ENCODE assay signal across 9 cellular contexts in the genomic region with DNA sequence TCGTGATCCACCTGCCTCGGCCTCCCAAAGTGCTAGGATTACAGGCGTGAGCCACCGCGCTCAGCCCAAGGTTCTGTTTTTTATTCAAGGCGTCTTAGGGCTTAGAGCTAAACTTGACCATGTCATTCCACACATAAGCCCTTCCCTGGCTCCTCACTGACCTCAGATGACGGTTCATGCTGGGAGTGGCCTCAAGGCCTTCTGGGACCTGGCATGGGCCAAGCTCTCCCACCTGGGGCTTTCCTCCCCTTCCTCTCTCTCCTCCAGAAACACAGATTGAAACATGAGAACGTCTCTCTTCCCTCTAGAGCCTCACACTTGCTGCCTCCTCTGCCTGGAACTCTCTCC.
A peak's percentile ranks its signal among the peaks of the same experiment; 100 is the strongest.
DNase-seq lines count a peak whose midpoint lies in the region; ATAC-seq and TF ChIP-seq lines count a peak whose summit lies in the region.
"Had no signal": no experiment of that assay in that cellular context is flagged by ENCODE, and none has a peak within 500 bp of the region (broad histone marks: within the 10 kb centered on the region; RNA-seq: fewer than 3 reads in every experiment).

No MANE protein-coding gene starts in this region.

- H3K79me2 ChIP-seq in ACC112 (ENCODE audit: control insufficient read depth, insufficient read depth, low read length, unreplicated experiment): no peaks in the 10 kb centered on the region

- intact Hi-C loops in naive thymus-derived CD4-positive, alpha-beta T cell (cut with micrococcal nuclease): no loop called here

- H3K27me3 Mint-ChIP-seq in endodermal cell (ENCODE audit: insufficient read depth): no peaks in the 10 kb centered on the region
- peaks cover 0 to 8% (median 0%) of the 10 kb centered on the region in 5 donors for H3K27me3 Mint-ChIP-seq in naive thymus-derived CD4-positive, alpha-beta T cell

- H3K9ac ChIP-seq in NT2/D1 (ENCODE audit: insufficient read length, low read depth) (peak overlapping the region; percentile 94), endodermal cell (ENCODE audit: extremely low read depth, low read length, poor library complexity, severe bottlenecking) (peak overlapping the region; percentile 75)

- CTCF ChIA-PET in naive thymus-derived CD4-positive, alpha-beta T cell (lab: Charles Lee): interaction anchor here (0.9 kb wide), 1 partner anchor 13 kb away, joined by 3 read pairs; no protein-coding TSS in a partner anchor

- H3K27me3 ChIP-seq in ACC112 (ENCODE audit: insufficient read depth, low read length) (no peaks in the 10 kb centered on the region), NT2/D1 (ENCODE audit: insufficient read depth, insufficient read length) (no peaks in the 10 kb centered on the region), endodermal cell (ENCODE audit: control insufficient read depth, insufficient read depth, low read length, poor library complexity, severe bottlenecking) (no peaks in the 10 kb centered on the region)
- no peaks in the 10 kb centered on the region for H3K27me3 ChIP-seq in naive thymus-derived CD4-positive, alpha-beta T cell (ENCODE audit: control insufficient read depth in 2 of 2, insufficient read depth in 2 of 2, low read length in 2 of 2)

- H3K36me3 Mint-ChIP-seq in endodermal cell (ENCODE audit: low read depth): no peaks in the 10 kb centered on the region
- peaks cover 0 to 8% (median 0%) of the 10 kb centered on the region in 5 donors for H3K36me3 Mint-ChIP-seq in naive thymus-derived CD4-positive, alpha-beta T cell

- H3K4me3 Mint-ChIP-seq in endodermal cell: peak overlapping the region; percentile 28
- peak overlapping the region in 9 of 10 donors; percentile 64 to 88 (median 80) for H3K4me3 Mint-ChIP-seq in naive thymus-derived CD4-positive, alpha-beta T cell

- H3K9me3 ChIP-seq in NT2/D1 (ENCODE audit: insufficient read depth, low read length) (peaks cover 13% of the 10 kb centered on the region; the same call in 1 of the 2 replicates), endodermal cell (ENCODE audit: control insufficient read depth, low read length) (peaks cover 12% of the 10 kb centered on the region)
- peaks cover 0 to 7% (median 0%) of the 10 kb centered on the region in 3 experiments for H3K9me3 ChIP-seq in naive thymus-derived CD4-positive, alpha-beta T cell (ENCODE audit: control insufficient read depth in 2 of 3, low read length in 3 of 3)

- peak overlapping the region; percentile 49 for H3K27ac ChIP-seq in ACC112 (ENCODE audit: low read depth, low read length)
- peak overlapping the region; percentile 59 for H3K27ac ChIP-seq in endodermal cell (ENCODE audit: low read depth, low read length)
- H3K27ac ChIP-seq in naive thymus-derived CD4-positive, alpha-beta T cell (ENCODE audit: low read depth, low read length): no peak overlapping the region

- H3K4me1 Mint-ChIP-seq in endodermal cell: peaks cover 16% of the 10 kb centered on the region
- peaks cover 20 to 47% (median 31%) of the 10 kb centered on the region in 7 donors for H3K4me1 Mint-ChIP-seq in naive thymus-derived CD4-positive, alpha-beta T cell

- POLR2A ChIA-PET in naive thymus-derived CD4-positive, alpha-beta T cell (lab: Charles Lee): interaction anchor here (0.6 to 2.6 kb wide), 9 partner anchors 10 to 159 kb away, joined by 3 to 11 read pairs (median 4); no protein-coding TSS in a partner anchor

- DNase-seq in NT2/D1 (ENCODE audit: low read depth, low spot score) (no peak), endodermal cell (peak; percentile 92), MV-4-11 (lab: John Stamatoyannopoulos, UW) (no peak), germinal center (ENCODE audit: low spot score) (no peak)
- no peak for DNase-seq in naive thymus-derived CD4-positive, alpha-beta T cell
- DNase-seq: NCI-H1436 treated with DMSO at 0.1 percent for 48 hours had no signal

- peak overlapping the region; percentile 95 for H3K27ac Mint-ChIP-seq in endodermal cell
- peak overlapping the region in 8 of 9 donors; percentile 69 to 91 (median 84) for H3K27ac Mint-ChIP-seq in naive thymus-derived CD4-positive, alpha-beta T cell

- 73 to 76% methylated on average over 5 to 8 of the region's 8 CpGs for WGBS in endodermal cell (ENCODE audit: insufficient coverage in 1 of 2, insufficient read length in 1 of 2), 2 experiments

- no peak overlapping the region for H3K4me3 ChIP-seq in ACC112 (ENCODE audit: low read depth, low read length)
- H3K4me3 ChIP-seq in NT2/D1 (ENCODE audit: insufficient read length, low read depth): peak overlapping the region; percentile 8
- H3K4me3 ChIP-seq in endodermal cell (ENCODE audit: low read length): no peak overlapping the region
- H3K4me3 ChIP-seq in naive thymus-derived CD4-positive, alpha-beta T cell (ENCODE audit: low read length): no peak overlapping the region

- no peaks in the 10 kb centered on the region; the same call in 1 of the 2 replicates for H3K36me3 ChIP-seq in ACC112 (ENCODE audit: insufficient read depth, low read length)
- no peaks in the 10 kb centered on the region for H3K36me3 ChIP-seq in NT2/D1 (ENCODE audit: insufficient read depth, insufficient read length, low read length)
- no peaks in the 10 kb centered on the region for H3K36me3 ChIP-seq in endodermal cell (ENCODE audit: control insufficient read depth, insufficient read depth, low read length)
- H3K36me3 ChIP-seq in naive thymus-derived CD4-positive, alpha-beta T cell (ENCODE audit: control insufficient read depth in 2 of 3, insufficient read depth in 3 of 3, low read length in 3 of 3): no peaks in the 10 kb centered on the region

- ATAC-seq in naive thymus-derived CD4-positive, alpha-beta T cell: no peak
- ATAC-seq in GM21825 (IDR thresholded peaks at IDR 0.05; ENCODE audit: unreplicated experiment): no peak
- ATAC-seq in HG03457 (IDR thresholded peaks at IDR 0.05; ENCODE audit: unreplicated experiment): no peak

- TF ChIP-seq CTCF in endodermal cell (conservative IDR thresholded peaks at IDR 0.05): no peak

- peaks cover 36% of the 10 kb centered on the region for H3K4me1 ChIP-seq in ACC112 (ENCODE audit: control insufficient read depth, insufficient read depth, low read length, unreplicated experiment)
- peaks cover 23% of the 10 kb centered on the region for H3K4me1 ChIP-seq in NT2/D1 (ENCODE audit: insufficient read depth, insufficient read length)
- H3K4me1 ChIP-seq in endodermal cell (ENCODE audit: control insufficient read depth, insufficient read depth, low read length): peaks cover 4% of the 10 kb centered on the region
- peaks cover 3 to 34% of the 10 kb centered on the region in 2 donors for H3K4me1 ChIP-seq in naive thymus-derived CD4-positive, alpha-beta T cell (ENCODE audit: control insufficient read depth in 2 of 2, insufficient read depth in 2 of 2, low read length in 2 of 2)

- no peak overlapping the region for H2AFZ ChIP-seq in ACC112 (ENCODE audit: low read length, unreplicated experiment)

- H3K9me3 Mint-ChIP-seq in endodermal cell: peaks cover 8% of the 10 kb centered on the region
- H3K9me3 Mint-ChIP-seq in naive thymus-derived CD4-positive, alpha-beta T cell: peaks cover 0 to 7% (median 3%) of the 10 kb centered on the region in 11 donors
